In genomic region chr2:66802877-66803276, GRCh38 we compare ENCODE assay signal across 23 cellular contexts.
"Had no signal": no experiment of that assay in that cellular context is flagged by ENCODE, and none has a peak within 500 bp of the region (broad histone marks: within the 10 kb centered on the region; RNA-seq: fewer than 3 reads in every experiment).

No MANE protein-coding gene starts in this region.

- H3K36me3 ChIP-seq: gastroesophageal sphincter, heart left ventricle, left lung, ovary, right atrium auricular region, stomach, thyroid gland had no signal

- DNase-seq: effector CD8-positive, alpha-beta T cell; endodermal cell; foreskin fibroblast; heart left ventricle; kidney; left lung; mesenchymal stem cell; midbrain; naive thymus-derived CD8-positive, alpha-beta T cell; occipital lobe; ovary; stimulated activated CD4-positive, alpha-beta T cell treated with anti-CD3 and anti-CD28 coated beads, Interleukin-2, amount 100 ng/mL, for 24 hours; stimulated activated CD4-positive, alpha-beta T cell treated with anti-CD3 and anti-CD28 coated beads, Interleukin-4, amount 100 ng/mL, for 24 hours; stimulated activated naive CD4-positive, alpha-beta T cell treated with Interleukin-2 at 50 U/mL for 16 hours; stomach; thyroid gland had no signal

- H3K4me3 ChIP-seq: gastroesophageal sphincter, heart left ventricle, hepatocyte, left lung, ovary, right atrium auricular region, stomach, thyroid gland had no signal

- H3K4me1 ChIP-seq: heart left ventricle, left lung, right atrium auricular region, thyroid gland had no signal

- H3K27ac ChIP-seq: epithelial cell of prostate, hepatocyte, left lung, ovary, right atrium auricular region, thyroid gland had no signal

- H3K9me3 ChIP-seq: gastroesophageal sphincter, heart left ventricle, left lung, ovary, right atrium auricular region, stomach, thyroid gland had no signal

- ATAC-seq: esophagus mucosa; gastroesophageal sphincter; heart left ventricle; left lung; naive thymus-derived CD8-positive, alpha-beta T cell; sciatic nerve; stimulated activated effector memory CD8-positive, alpha-beta T cell treated with anti-CD3 and anti-CD28 coated beads, Interleukin-12 subunit alpha, Interleukin-12 subunit beta, amount 100 ng/mL, for 72 hours had no signal

- H3K27me3 ChIP-seq: gastroesophageal sphincter, hepatocyte, left lung, ovary, right atrium auricular region, stomach, thyroid gland had no signal
